9 cellular contexts compared by ENCODE assay signal in genomic region chr4:98546910-98547544, GRCh38.
DNase-seq lines count a peak whose midpoint lies in the region; ATAC-seq, FAIRE-seq and TF ChIP-seq lines count a peak whose summit lies in the region.
"Had no signal": no experiment of that assay in that cellular context is flagged by ENCODE, and none has a peak within 500 bp of the region (broad histone marks: within the 10 kb centered on the region; RNA-seq: fewer than 3 reads in every experiment).

No MANE protein-coding gene starts in this region.

- peaks cover 4 to 21% of the 10 kb centered on the region in 2 experiments; a peak in 3 of 5 replicates for H3K27me3 ChIP-seq in K562 (ENCODE audit: control insufficient read depth in 2 of 2, insufficient read depth in 2 of 2, low read length in 2 of 2)
- H3K27me3 ChIP-seq in gastrocnemius medialis = no peaks in the 10 kb centered on the region

- no peak overlapping the region for H2AFZ ChIP-seq in K562 (ENCODE audit: low read depth, low read length)

- no TSS peak for BruUV-seq in K562 (replicated peaks; lab: Mats Ljungman, UMichigan)

- H3K79me2 ChIP-seq in K562 (ENCODE audit: control insufficient read depth, insufficient read depth, low read length) = no peaks in the 10 kb centered on the region

- H3K9ac ChIP-seq in K562 (ENCODE audit: insufficient read depth in 1 of 2, low read depth in 2 of 2, low read length in 2 of 2) = 0 out of 4 replicates have a peak overlapping the region, but pooled peaks of 1 of the 2 experiments have one; percentile 28

- TF ChIP-seq RAD21 in K562 (CRISPR knock-in tag; conservative IDR thresholded peaks at IDR 0.05 in 1 of 2, IDR thresholded peaks at IDR 0.05 in 1 of 2) = no peak

- no peak for FAIRE-seq in K562 (lab: Jason Lieb, UNC)
- FAIRE-seq: G401.6 had no signal

- no peaks in the 10 kb centered on the region for H4K20me1 ChIP-seq in K562 (replicated peaks; ENCODE audit: control insufficient read depth, insufficient read depth, low read length)

- H3K4me3 ChIP-seq in K562 = no peak overlapping the region
- H3K4me3 ChIP-seq in gastrocnemius medialis = peak overlapping the region; percentile 33 to 58 (median 46)

- POLR2A ChIA-PET in K562 (lab: Yijun Ruan, JAX) = interaction anchor here (0.6 to 1.5 kb wide), 2 partner anchors 9 to 1402 kb away, joined by 3 to 4 read pairs; no protein-coding TSS in a partner anchor

- TF ChIP-seq CTCF in K562 (IDR thresholded peaks at IDR 0.05 in 2 of 3, conservative IDR thresholded peaks at IDR 0.05 in 1 of 3; ENCODE audit: insufficient read depth in 2 of 3, low read depth in 1 of 3, low read length in 3 of 3) = no peak
- TF ChIP-seq CTCF in gastrocnemius medialis (IDR thresholded peaks at IDR 0.05 in 4 of 5, conservative IDR thresholded peaks at IDR 0.05 in 1 of 5) = no peak

- TF ChIP-seq EP300 in K562 (IDR thresholded peaks at IDR 0.05; ENCODE audit: low read length) = no peak

- H3K9me1 ChIP-seq in K562 (ENCODE audit: control insufficient read depth, insufficient read depth, low read length) = no peaks in the 10 kb centered on the region

- in situ Hi-C loops in K562 (cut with MboI) = no loop called here
- in situ Hi-C loops in gastrocnemius medialis (cut with MboI; ENCODE audit: low sequenced_read_pairs in 4 of 4) = no loop called here

- intact Hi-C loops in K562 (cut with micrococcal nuclease) = no loop called here
- intact Hi-C loops in gastrocnemius medialis (cut with DNase I; ENCODE audit: low total_unique reads) = no loop called here

- H3K9me3 ChIP-seq in K562 (replicated peaks; ENCODE audit: control insufficient read depth, insufficient read depth, low read depth, low read length) (no peaks in the 10 kb centered on the region), gastrocnemius medialis (no peaks in the 10 kb centered on the region)

- peak; percentile 30 for DNase-seq in ELR (ENCODE audit: low read depth)
- no peak for DNase-seq in K562 (ENCODE audit: extremely low read depth in 1 of 4, low spot score in 3 of 4)
- peak; percentile 41 for DNase-seq in hepatic stellate cell (ENCODE audit: low spot score)
- no peak for DNase-seq in gastrocnemius medialis
- no peak for DNase-seq in NCI-H2196 treated with DMSO at 0.1 percent for 48 hours (lab: John Stamatoyannopoulos, UW; ENCODE audit: unreplicated experiment)
- DNase-seq in central memory CD4-positive, alpha-beta T cell = no peak

- ATAC-seq in K562 (peak; percentile 37; the same call in 2 of the 3 replicates), gastrocnemius medialis (peak; percentile 33 to 87), GM21390 (IDR thresholded peaks at IDR 0.05; ENCODE audit: unreplicated experiment) (no peak), GM21737 (IDR thresholded peaks at IDR 0.05; ENCODE audit: unreplicated experiment) (no peak)

- WGBS in K562 (ENCODE audit: insufficient coverage, low coverage, missing lambda C conversion rate) = 8% methylated on average over 16 of the region's 16 CpGs

- no peak overlapping the region for H3K4me2 ChIP-seq in K562 (ENCODE audit: insufficient read depth, low read length)

- TF ChIP-seq POLR2A in K562 (conservative IDR thresholded peaks at IDR 0.05) = no peak
- no peak for TF ChIP-seq POLR2A in gastrocnemius medialis (IDR thresholded peaks at IDR 0.05)

- H3K36me3 ChIP-seq in K562 (ENCODE audit: control insufficient read depth, insufficient read depth, low read length) (no peaks in the 10 kb centered on the region), gastrocnemius medialis (no peaks in the 10 kb centered on the region)

- CTCF ChIA-PET in K562 (lab: Yijun Ruan, JAX; ENCODE audit: low intra/inter-chr PET ratio) = no interaction called here

- H3K4me1 ChIP-seq in K562 (replicated peaks in 1 of 2; ENCODE audit: control insufficient read depth in 2 of 2, insufficient read depth in 2 of 2, low read length in 2 of 2) (no peaks in the 10 kb centered on the region), gastrocnemius medialis (peaks cover 0 to 3% of the 10 kb centered on the region in 2 donors)

- no peak overlapping the region for H3K27ac ChIP-seq in K562 (ENCODE audit: extremely low read depth, low read depth, low read length)
- H3K27ac ChIP-seq in gastrocnemius medialis = no peak overlapping the region

TF ChIP-seq in K562, 482 proteins besides CTCF, POLR2A, EP300 and RAD21 (continues in another document):
- no peak for TF ChIP-seq HCFC1 (IDR thresholded peaks at IDR 0.05; ENCODE audit: low read depth, low read length)
- no peak for TF ChIP-seq ADNP (tag; IDR thresholded peaks at IDR 0.05)
- no peak for TF ChIP-seq FOXP1 (CRISPR knock-in tag; IDR thresholded peaks at IDR 0.05)
- TF ChIP-seq HOXB6 (CRISPR knock-in tag; IDR thresholded peaks at IDR 0.05; ENCODE audit: borderline replicate concordance) = no peak
- no peak for TF ChIP-seq ZNF830 (CRISPR knock-in tag; IDR thresholded peaks at IDR 0.05)
- no peak for TF ChIP-seq BRD9 (IDR thresholded peaks at IDR 0.05; ENCODE audit: low read depth, partially characterized antibody)
- TF ChIP-seq ELF2 (CRISPR knock-in tag; IDR thresholded peaks at IDR 0.05) = no peak
- no peak for TF ChIP-seq POLR2AphosphoS5 (IDR thresholded peaks at IDR 0.05; ENCODE audit: control insufficient read depth, insufficient read depth, low read depth, low read length)
- TF ChIP-seq ZNF696 (CRISPR knock-in tag; conservative IDR thresholded peaks at IDR 0.05) = no peak
- no peak for TF ChIP-seq SMARCA4 (IDR thresholded peaks at IDR 0.05)
- TF ChIP-seq ARNT (IDR thresholded peaks at IDR 0.05) = no peak
- no peak for TF ChIP-seq ELF1 (tag; IDR thresholded peaks at IDR 0.05)
- TF ChIP-seq ZNF449 (CRISPR knock-in tag; IDR thresholded peaks at IDR 0.05) = no peak
- TF ChIP-seq PRDM10 (IDR thresholded peaks at IDR 0.05; ENCODE audit: partially characterized antibody) = no peak
- no peak for TF ChIP-seq SMAD4 (CRISPR knock-in tag; conservative IDR thresholded peaks at IDR 0.05)

Comparison
In these comparisons a context has a peak if more than half of its experiments do, and no peak if none do; other contexts are left out.
1. DNase-seq: peak in ELR (single experiment) and hepatic stellate cell (single experiment); none in K562 (0 of 4), gastrocnemius medialis (0 of 2), NCI-H2196 treated with DMSO at 0.1 percent for 48 hours (single experiment) and central memory CD4-positive, alpha-beta T cell (single experiment).
2. ATAC-seq: peak in K562 (single experiment) and gastrocnemius medialis (2 of 2); none in GM21390 (single experiment) and GM21737 (single experiment).